16 cellular contexts compared by ENCODE assay signal in genomic region chr6:113842165-113842564, GRCh38. TPM values are rescaled to one million over a fixed set of nuclear protein-coding genes. Genes with fewer than 3 reads are reported as not detected.
DNase-seq lines count a peak whose midpoint lies in the region; ATAC-seq, FAIRE-seq and TF ChIP-seq lines count a peak whose summit lies in the region.
"Had no signal": no experiment of that assay in that cellular context is flagged by ENCODE, and none has a peak within 500 bp of the region (broad histone marks: within the 10 kb centered on the region; RNA-seq: fewer than 3 reads in every experiment).

No MANE protein-coding gene starts in this region.

- H3K79me2 ChIP-seq in OCI-LY3 (ENCODE audit: low read length) (no peaks in the 10 kb centered on the region), PC-3 (ENCODE audit: low read length) (no peaks in the 10 kb centered on the region)

- intact Hi-C loops in PC-3 (cut with micrococcal nuclease): no loop called here
- intact Hi-C loops in A673 (cut with micrococcal nuclease; ENCODE audit: unreplicated experiment): no loop called here

- no peaks in the 10 kb centered on the region for H3K9me3 ChIP-seq in OCI-LY3 (ENCODE audit: insufficient read depth, low read length)
- H3K9me3 ChIP-seq in PC-3 (ENCODE audit: low read length): no peaks in the 10 kb centered on the region
- no peaks in the 10 kb centered on the region for H3K9me3 ChIP-seq in A673 (ENCODE audit: low read depth, low read length, poor library complexity, severe bottlenecking)
- H3K9me3 ChIP-seq: BLaER1 treated with 17β-estradiol and CSF1 and Interleukin-3, amounts not matched to agents 10 nM and 100 nM; esophagus muscularis mucosa had no signal

- H3K27me3 ChIP-seq in OCI-LY3 (ENCODE audit: low read depth, low read length) (no peaks in the 10 kb centered on the region), PC-3 (ENCODE audit: low read length) (no peaks in the 10 kb centered on the region), A673 (replicated peaks; ENCODE audit: insufficient read depth, low read depth, low read length, poor library complexity) (no peaks in the 10 kb centered on the region)
- H3K27me3 ChIP-seq: BLaER1 treated with 17β-estradiol and CSF1 and Interleukin-3, amounts not matched to agents 10 nM and 100 nM; dorsolateral prefrontal cortex; esophagus muscularis mucosa had no signal

- POLR2A ChIA-PET in PC-3 (lab: Charles Lee; ENCODE audit: unreplicated experiment) (no interaction called here), A673 (lab: Charles Lee; ENCODE audit: low non-redundant PET) (no interaction called here)

- H3K9ac ChIP-seq in OCI-LY3 (ENCODE audit: low read length) (no peak overlapping the region), PC-3 (ENCODE audit: low read length) (no peak overlapping the region)
- H3K9ac ChIP-seq: BLaER1 treated with 17β-estradiol and CSF1 and Interleukin-3, amounts not matched to agents 10 nM and 100 nM had no signal

- H3K4me3 ChIP-seq in OCI-LY3 (ENCODE audit: low read length) (peak overlapping the region; percentile 24; the same call in 1 of the 2 replicates), PC-3 (ENCODE audit: low read length) (no peak overlapping the region), A673 (ENCODE audit: low read depth, low read length, poor library complexity, severe bottlenecking) (no peak overlapping the region)
- H3K4me3 ChIP-seq: BLaER1 treated with 17β-estradiol and CSF1 and Interleukin-3, amounts not matched to agents 10 nM and 100 nM; dorsolateral prefrontal cortex; esophagus muscularis mucosa had no signal

- H3K4me2 ChIP-seq in OCI-LY3 (ENCODE audit: low read length): peak overlapping the region; percentile 66
- no peak overlapping the region for H3K4me2 ChIP-seq in PC-3 (ENCODE audit: low read length)
- H3K4me2 ChIP-seq: BLaER1 treated with 17β-estradiol and CSF1 and Interleukin-3, amounts not matched to agents 10 nM and 100 nM had no signal

- TF ChIP-seq POLR2A in GM12891 (IDR thresholded peaks at IDR 0.05; ENCODE audit: low read depth, low read length): no peak

- CTCF ChIA-PET in PC-3 (lab: Charles Lee) (no interaction called here), A673 (lab: Charles Lee) (no interaction called here)

- no peak for DNase-seq in GM12891 (ENCODE audit: insufficient read length, low spot score)
- DNase-seq in kidney glomerular epithelial cell (lab: John Stamatoyannopoulos, UW): peak; percentile 43
- DNase-seq in COLO668 (lab: John Stamatoyannopoulos, UW; ENCODE audit: unreplicated experiment): no peak
- no peak for DNase-seq in PC-3
- DNase-seq in A673 (ENCODE audit: low spot score): no peak
- no peak for DNase-seq in mesenteric fat pad (ENCODE audit: low spot score)
- DNase-seq: activated gamma-delta T cell; dorsolateral prefrontal cortex; H9; naive thymus-derived CD4-positive, alpha-beta T cell; NCI-H1105 treated with DMSO at 0.1 percent for 48 hours; NCI-H345 had no signal

- H3F3A ChIP-seq in PC-3 (ENCODE audit: low read length, unreplicated experiment): no peaks in the 10 kb centered on the region

- ATAC-seq in HG02678 (IDR thresholded peaks at IDR 0.05; ENCODE audit: unreplicated experiment): peak; percentile 52
- no peak for ATAC-seq in PC-3
- ATAC-seq: naive thymus-derived CD4-positive, alpha-beta T cell had no signal

- peak overlapping the region; percentile 37 for H3K27ac ChIP-seq in OCI-LY3 (ENCODE audit: low read length)
- H3K27ac ChIP-seq in PC-3 (ENCODE audit: low read length): no peak overlapping the region
- no peak overlapping the region for H3K27ac ChIP-seq in A673 (ENCODE audit: low read depth, low read length, poor library complexity, severe bottlenecking)
- H3K27ac ChIP-seq: BLaER1 treated with 17β-estradiol and CSF1 and Interleukin-3, amounts not matched to agents 10 nM and 100 nM; dorsolateral prefrontal cortex; esophagus muscularis mucosa had no signal

- H2AFZ ChIP-seq in OCI-LY3 (ENCODE audit: low read depth, low read length) (no peak overlapping the region), PC-3 (ENCODE audit: low read length) (no peak overlapping the region)

- H3K9me2 ChIP-seq in PC-3 (replicated peaks; ENCODE audit: low read length): no peaks in the 10 kb centered on the region

- TF ChIP-seq CTCF in OCI-LY3 (IDR thresholded peaks at IDR 0.05; ENCODE audit: low read depth, low read length) (no peak), PC-3 (conservative IDR thresholded peaks at IDR 0.05; ENCODE audit: low read depth, low read length) (no peak), A673 (conservative IDR thresholded peaks at IDR 0.05; ENCODE audit: low read depth, low read length) (no peak)

- H3K4me1 ChIP-seq in OCI-LY3 (ENCODE audit: low read length) (peaks cover 27% of the 10 kb centered on the region), PC-3 (ENCODE audit: insufficient read depth, low read length) (no peaks in the 10 kb centered on the region), A673 (ENCODE audit: insufficient read depth, low read length, poor library complexity, severe bottlenecking) (no peaks in the 10 kb centered on the region)
- H3K4me1 ChIP-seq: BLaER1 treated with 17β-estradiol and CSF1 and Interleukin-3, amounts not matched to agents 10 nM and 100 nM; esophagus muscularis mucosa had no signal

- no TSS peak for BruUV-seq in PC-3 (replicated peaks; lab: Mats Ljungman, UMichigan)
- BruUV-seq in A673 (replicated peaks; lab: Mats Ljungman, UMichigan): no TSS peak

- FAIRE-seq in GM12891 (lab: Jason Lieb, UNC): no peak

- H3K36me3 ChIP-seq in OCI-LY3 (replicated peaks; ENCODE audit: low read depth, low read length) (no peaks in the 10 kb centered on the region), PC-3 (ENCODE audit: low read depth, low read length) (no peaks in the 10 kb centered on the region), A673 (ENCODE audit: insufficient read depth, low read length, poor library complexity, severe bottlenecking) (no peaks in the 10 kb centered on the region)
- H3K36me3 ChIP-seq: BLaER1 treated with 17β-estradiol and CSF1 and Interleukin-3, amounts not matched to agents 10 nM and 100 nM; esophagus muscularis mucosa had no signal

- H4K20me1 ChIP-seq in OCI-LY3 (ENCODE audit: insufficient read depth, low read length) (no peaks in the 10 kb centered on the region), PC-3 (ENCODE audit: low read length) (no peaks in the 10 kb centered on the region)
- H4K20me1 ChIP-seq: BLaER1 treated with 17β-estradiol and CSF1 and Interleukin-3, amounts not matched to agents 10 nM and 100 nM had no signal

TF ChIP-seq in GM12891, 5 proteins besides CTCF, POLR2A, EP300 and RAD21:
- TF ChIP-seq POLR2AphosphoS5 (IDR thresholded peaks at IDR 0.05; ENCODE audit: low read depth, low read length): no peak
- peak; percentile 74; the same call in 1 of the 2 replicates for TF ChIP-seq POU2F2 (IDR thresholded peaks at IDR 0.05; ENCODE audit: low read depth, low read length)

RNA-seq across cellular contexts. Expression of gene MARCKS, which starts 15.0 kb away (rescaled TPM):
- polyA plus RNA-seq in GM12891 (2012; ENCODE audit: low read depth, missing spikeins): 41.6 TPM
- total RNA-seq in PC-3 (2014; rRNA removed) (51.5 and 62.8 TPM in 2 replicates), A673 (2021) (95.9 and 110 TPM in 2 replicates), mesenteric fat pad (63.6 TPM)
- polyA plus RNA-seq: naive thymus-derived CD4-positive, alpha-beta T cell had no signal
